1 cellular context compared by ENCODE assay signal in genomic region chr2:242004902-242005230, GRCh38.
TF ChIP-seq lines count a peak whose summit lies in the region.

No MANE protein-coding gene starts in this region.

TF ChIP-seq in HepG2, 621 proteins besides CTCF, POLR2A, EP300 and RAD21 (continued from another document and continues in another):
- TF ChIP-seq RFXANK (CRISPR knock-in tag; IDR thresholded peaks at IDR 0.05) (no peak), GPN1 (CRISPR knock-in tag; IDR thresholded peaks at IDR 0.05; ENCODE audit: borderline replicate concordance) (no peak), SSRP1 (CRISPR knock-in tag; IDR thresholded peaks at IDR 0.05) (no peak), ZNF546 (CRISPR knock-in tag; conservative IDR thresholded peaks at IDR 0.05) (no peak), HOXD1 (CRISPR knock-in tag; IDR thresholded peaks at IDR 0.05) (no peak), ZMYM4 (CRISPR knock-in tag; IDR thresholded peaks at IDR 0.05) (no peak), ZNF362 (CRISPR knock-in tag; IDR thresholded peaks at IDR 0.05; ENCODE audit: borderline replicate concordance) (no peak), PLRG1 (conservative IDR thresholded peaks at IDR 0.05) (no peak), AHR (CRISPR knock-in tag; IDR thresholded peaks at IDR 0.05) (no peak), BCLAF1 (IDR thresholded peaks at IDR 0.05) (no peak), ZFP62 (CRISPR knock-in tag; IDR thresholded peaks at IDR 0.05) (no peak), MTF1 (CRISPR knock-in tag; IDR thresholded peaks at IDR 0.05) (no peak), ATF7-NPFF (CRISPR knock-in tag; IDR thresholded peaks at IDR 0.05; ENCODE audit: low read depth) (no peak), KDM4B (CRISPR knock-in tag; IDR thresholded peaks at IDR 0.05) (no peak), ZNF136 (CRISPR knock-in tag; IDR thresholded peaks at IDR 0.05; ENCODE audit: low read depth) (no peak), XRCC5 (optimal IDR thresholded peaks at IDR 0.05; ENCODE audit: low read length) (no peak), ZNF354B (CRISPR knock-in tag; IDR thresholded peaks at IDR 0.05) (peak; percentile 34; the same call in 1 of the 2 replicates), ZNF737 (CRISPR knock-in tag; IDR thresholded peaks at IDR 0.05; ENCODE audit: borderline replicate concordance) (no peak), PAF1 (CRISPR knock-in tag; IDR thresholded peaks at IDR 0.05) (no peak), TRIM24 (CRISPR knock-in tag; IDR thresholded peaks at IDR 0.05) (0 out of 2 replicates have a peak, but pooled peaks have one; percentile 32), ZNF776 (CRISPR knock-in tag; IDR thresholded peaks at IDR 0.05) (no peak), ZNF230 (CRISPR knock-in tag; IDR thresholded peaks at IDR 0.05) (no peak), RFX1 (IDR thresholded peaks at IDR 0.05) (no peak), YEATS4 (CRISPR knock-in tag; IDR thresholded peaks at IDR 0.05; ENCODE audit: borderline replicate concordance) (no peak), HCFC1 (IDR thresholded peaks at IDR 0.05; ENCODE audit: low read depth, low read length) (no peak), HOXA5 (CRISPR knock-in tag; IDR thresholded peaks at IDR 0.05) (no peak), NCOA2 (CRISPR knock-in tag; IDR thresholded peaks at IDR 0.05) (no peak), ATF4 (CRISPR knock-in tag; IDR thresholded peaks at IDR 0.05) (no peak), TCF7 (IDR thresholded peaks at IDR 0.05; ENCODE audit: low read depth) (peak; percentile 37; the same call in 1 of the 2 replicates), ZNF142 (CRISPR knock-in tag; IDR thresholded peaks at IDR 0.05) (no peak), ZNF383 (CRISPR knock-in tag; IDR thresholded peaks at IDR 0.05; ENCODE audit: borderline replicate concordance) (no peak), SOX13 (IDR thresholded peaks at IDR 0.05) (peak; percentile 65), SOX13 (CRISPR knock-in tag; conservative IDR thresholded peaks at IDR 0.05 in 1 of 2, IDR thresholded peaks at IDR 0.05 in 1 of 2) (peak in 1 of 2 experiments; percentile 93; a peak in 2 of 4 replicates), ZHX1 (CRISPR knock-in tag; IDR thresholded peaks at IDR 0.05; ENCODE audit: low read depth) (no peak), NR1H2 (CRISPR knock-in tag; IDR thresholded peaks at IDR 0.05; ENCODE audit: borderline replicate concordance, low read depth) (no peak), ZBTB7A (CRISPR knock-in tag; IDR thresholded peaks at IDR 0.05) (no peak), ZNF563 (CRISPR knock-in tag; IDR thresholded peaks at IDR 0.05) (0 out of 2 replicates have a peak, but pooled peaks have one; percentile 29), NFE2L1 (CRISPR knock-in tag; IDR thresholded peaks at IDR 0.05; ENCODE audit: borderline replicate concordance) (no peak), BORCS8-MEF2B (CRISPR knock-in tag; IDR thresholded peaks at IDR 0.05) (no peak), LCORL (IDR thresholded peaks at IDR 0.05) (no peak), LCORL (CRISPR knock-in tag; IDR thresholded peaks at IDR 0.05) (0 out of 2 replicates have a peak, but pooled peaks have one; percentile 26), SMYD3 (CRISPR knock-in tag; IDR thresholded peaks at IDR 0.05) (no peak), PPARG (CRISPR knock-in tag; conservative IDR thresholded peaks at IDR 0.05) (no peak), ZNF670 (CRISPR knock-in tag; IDR thresholded peaks at IDR 0.05; ENCODE audit: borderline replicate concordance) (no peak), SNAPC5 (CRISPR knock-in tag; IDR thresholded peaks at IDR 0.05; ENCODE audit: borderline replicate concordance) (no peak), DMAP1 (CRISPR knock-in tag; IDR thresholded peaks at IDR 0.05) (no peak), MEF2D (CRISPR knock-in tag; IDR thresholded peaks at IDR 0.05) (no peak), ZXDC (CRISPR knock-in tag; IDR thresholded peaks at IDR 0.05) (no peak), SKI (IDR thresholded peaks at IDR 0.05; ENCODE audit: partially characterized antibody) (no peak), RFX3 (CRISPR knock-in tag; IDR thresholded peaks at IDR 0.05) (no peak), ISX (CRISPR knock-in tag; conservative IDR thresholded peaks at IDR 0.05) (no peak), REXO4 (CRISPR knock-in tag; IDR thresholded peaks at IDR 0.05; ENCODE audit: borderline replicate concordance) (no peak)
- TF ChIP-seq, protein P1, sequence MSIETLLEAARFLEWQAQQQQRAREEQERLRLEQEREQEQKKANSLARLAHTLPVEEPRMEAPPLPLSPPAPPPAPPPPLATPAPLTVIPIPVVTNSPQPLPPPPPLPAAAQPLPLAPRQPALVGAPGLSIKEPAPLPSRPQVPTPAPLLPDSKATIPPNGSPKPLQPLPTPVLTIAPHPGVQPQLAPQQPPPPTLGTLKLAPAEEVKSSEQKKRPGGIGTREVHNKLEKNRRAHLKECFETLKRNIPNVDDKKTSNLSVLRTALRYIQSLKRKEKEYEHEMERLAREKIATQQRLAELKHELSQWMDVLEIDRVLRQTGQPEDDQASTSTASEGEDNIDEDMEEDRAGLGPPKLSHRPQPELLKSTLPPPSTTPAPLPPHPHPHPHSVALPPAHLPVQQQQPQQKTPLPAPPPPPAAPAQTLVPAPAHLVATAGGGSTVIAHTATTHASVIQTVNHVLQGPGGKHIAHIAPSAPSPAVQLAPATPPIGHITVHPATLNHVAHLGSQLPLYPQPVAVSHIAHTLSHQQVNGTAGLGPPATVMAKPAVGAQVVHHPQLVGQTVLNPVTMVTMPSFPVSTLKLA (IDR thresholded peaks at IDR 0.05), result no peak
- TF ChIP-seq, protein P2, sequence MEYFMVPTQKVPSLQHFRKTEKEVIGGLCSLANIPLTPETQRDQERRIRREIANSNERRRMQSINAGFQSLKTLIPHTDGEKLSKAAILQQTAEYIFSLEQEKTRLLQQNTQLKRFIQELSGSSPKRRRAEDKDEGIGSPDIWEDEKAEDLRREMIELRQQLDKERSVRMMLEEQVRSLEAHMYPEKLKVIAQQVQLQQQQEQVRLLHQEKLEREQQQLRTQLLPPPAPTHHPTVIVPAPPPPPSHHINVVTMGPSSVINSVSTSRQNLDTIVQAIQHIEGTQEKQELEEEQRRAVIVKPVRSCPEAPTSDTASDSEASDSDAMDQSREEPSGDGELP (IDR thresholded peaks at IDR 0.05; ENCODE audit: borderline replicate concordance, low read depth), result 0 out of 2 replicates have a peak, but pooled peaks have one; percentile 19
